In the genomic region with DNA sequence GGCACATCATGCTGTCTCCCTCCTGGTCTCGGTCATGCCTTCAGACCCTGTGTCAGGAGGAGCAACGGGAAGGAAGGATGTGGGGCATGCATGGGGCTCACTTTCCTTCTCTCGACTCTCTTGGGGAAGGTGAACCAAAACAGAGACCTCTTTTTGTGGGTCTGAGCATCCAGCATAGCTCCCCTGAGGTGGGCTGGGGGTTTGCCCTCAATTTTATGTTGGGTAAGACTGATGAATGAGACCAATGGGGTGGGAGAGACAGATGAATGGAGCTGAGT, we compare ENCODE assay signal across 9 cellular contexts. TPM values are rescaled to one million over a fixed set of nuclear protein-coding genes. Genes with fewer than 3 reads are reported as not detected.
A peak's percentile ranks its signal among the peaks of the same experiment; 100 is the strongest.
DNase-seq lines count a peak whose midpoint lies in the region; ATAC-seq, FAIRE-seq and TF ChIP-seq lines count a peak whose summit lies in the region.
"Had no signal": no experiment of that assay in that cellular context is flagged by ENCODE, and none has a peak within 500 bp of the region (broad histone marks: within the 10 kb centered on the region; RNA-seq: fewer than 3 reads in every experiment).

No MANE protein-coding gene starts in this region.

- H3K36me3 Mint-ChIP-seq in activated CD4-positive, alpha-beta T cell treated with anti-CD3 and anti-CD28 coated beads, Interleukin-2, amount 10 ng/mL, durations not matched to agents 7 days and 5 days (ENCODE audit: low read depth): peaks cover 30% of the 10 kb centered on the region

- H3K27ac Mint-ChIP-seq in activated CD4-positive, alpha-beta T cell treated with anti-CD3 and anti-CD28 coated beads, Interleukin-2, amount 10 ng/mL, durations not matched to agents 7 days and 5 days: peak overlapping the region; percentile 100

- H3K27me3 ChIP-seq in ascending aorta (no peaks in the 10 kb centered on the region), pancreas (no peaks in the 10 kb centered on the region), WERI-Rb-1 (ENCODE audit: insufficient read depth, low read depth, severe bottlenecking) (no peaks in the 10 kb centered on the region)

- H3K4me1 Mint-ChIP-seq in activated CD4-positive, alpha-beta T cell treated with anti-CD3 and anti-CD28 coated beads, Interleukin-2, amount 10 ng/mL, durations not matched to agents 7 days and 5 days: peaks cover 50% of the 10 kb centered on the region
- H3K4me1 Mint-ChIP-seq: nephron had no signal

- WGBS in pancreas, 2 donors: 53 to 58% methylated on average over 3 of the region's 3 CpGs

- intact Hi-C loops in ascending aorta (cut with DNase I): no loop called here
- intact Hi-C loops in pancreas (cut with DNase I): no loop called here

- H3K27ac ChIP-seq in ascending aorta: peak overlapping the region; percentile 54 to 68
- H3K27ac ChIP-seq in pancreas: peak overlapping the region in 3 of 4 donors; percentile 35 to 62 (median 51)
- no peak overlapping the region for H3K27ac ChIP-seq in WERI-Rb-1

- H3K36me3 ChIP-seq in ascending aorta (no peaks in the 10 kb centered on the region), pancreas (no peaks in the 10 kb centered on the region), WERI-Rb-1 (no peaks in the 10 kb centered on the region)

- no peaks in the 10 kb centered on the region for H3K27me3 Mint-ChIP-seq in activated CD4-positive, alpha-beta T cell treated with anti-CD3 and anti-CD28 coated beads, Interleukin-2, amount 10 ng/mL, durations not matched to agents 7 days and 5 days

- H3K9me3 Mint-ChIP-seq in activated CD4-positive, alpha-beta T cell treated with anti-CD3 and anti-CD28 coated beads, Interleukin-2, amount 10 ng/mL, durations not matched to agents 7 days and 5 days: no peaks in the 10 kb centered on the region
- H3K9me3 Mint-ChIP-seq: nephron had no signal

- no peak for TF ChIP-seq CTCF in ascending aorta (IDR thresholded peaks at IDR 0.05)
- TF ChIP-seq CTCF in pancreas (IDR thresholded peaks at IDR 0.05): no peak
- TF ChIP-seq CTCF in WERI-Rb-1 (IDR thresholded peaks at IDR 0.05; ENCODE audit: low read depth, low read length): no peak

- no peak for FAIRE-seq in pancreas (lab: Jason Lieb, UNC)

- H3K4me3 ChIP-seq in ascending aorta (peak overlapping the region in 1 of 2 donors; percentile 57), pancreas (peak overlapping the region in 2 of 4 donors; percentile 17 to 37), WERI-Rb-1 (ENCODE audit: low read depth, low read length) (no peak overlapping the region)

- peaks cover 0 to 4% of the 10 kb centered on the region in 2 donors for H3K4me1 ChIP-seq in ascending aorta
- no peaks in the 10 kb centered on the region for H3K4me1 ChIP-seq in pancreas

- no peak for DNase-seq in activated CD4-positive, alpha-beta T cell treated with anti-CD3 and anti-CD28 coated beads, Interleukin-2, amount 10 ng/mL, durations not matched to agents 7 days and 5 days
- DNase-seq in activated CD4-positive, alpha-beta T cell treated with anti-CD3 and anti-CD28 coated beads, Interleukin-2, amount 50 U/mL, for 1 hour: no peak
- DNase-seq in ascending aorta (ENCODE audit: low spot score in 2 of 2): no peak
- DNase-seq in pancreas: no peak
- no peak for DNase-seq in WERI-Rb-1
- no peak for DNase-seq in KG1 (lab: John Stamatoyannopoulos, UW)
- DNase-seq in NCI-H187 treated with DMSO at 0.1 percent for 48 hours (lab: John Stamatoyannopoulos, UW): no peak

- CTCF ChIA-PET in activated CD4-positive, alpha-beta T cell treated with anti-CD3 and anti-CD28 coated beads, Interleukin-2, amount 10 ng/mL, durations not matched to agents 7 days and 5 days (lab: Charles Lee): interaction anchor here (0.6 to 3.9 kb wide), 5 partner anchors 9 to 778 kb away, joined by 3 to 22 read pairs (median 6); no protein-coding TSS in a partner anchor

- ATAC-seq in HG03108 (IDR thresholded peaks at IDR 0.05; ENCODE audit: unreplicated experiment) (peak; percentile 15), pancreas (peak in 3 of 4 donors; percentile 6 to 17 (median 13))

- POLR2A ChIA-PET in activated CD4-positive, alpha-beta T cell treated with anti-CD3 and anti-CD28 coated beads, Interleukin-2, amount 10 ng/mL, durations not matched to agents 7 days and 5 days (lab: Charles Lee): interaction anchor here (0.6 to 1.1 kb wide), 2 partner anchors 47 to 71 kb away, joined by 3 to 4 read pairs; partner anchors contain the start of gene VTI1A

- H3K9me3 ChIP-seq in ascending aorta (no peaks in the 10 kb centered on the region), pancreas (no peaks in the 10 kb centered on the region), WERI-Rb-1 (ENCODE audit: severe bottlenecking) (no peaks in the 10 kb centered on the region)

- H3K4me3 Mint-ChIP-seq in activated CD4-positive, alpha-beta T cell treated with anti-CD3 and anti-CD28 coated beads, Interleukin-2, amount 10 ng/mL, durations not matched to agents 7 days and 5 days: peak overlapping the region; percentile 98
- H3K4me3 Mint-ChIP-seq: nephron had no signal

RNA-seq across cellular contexts. Expression of gene ACSL5, which starts 2.6 kb away (rescaled TPM):
- 10 to 100 TPM; 57.8 to 63.7 TPM for total RNA-seq in activated CD4-positive, alpha-beta T cell treated with anti-CD3 and anti-CD28 coated beads, Interleukin-2, amount 10 ng/mL, durations not matched to agents 7 days and 5 days
- 9.3 TPM for total RNA-seq in ascending aorta
- 1 to 10 TPM; 2.2 to 7.2 (median 3.7) TPM for total RNA-seq in pancreas
- 1 to 10 TPM; 2.4 to 5.7 TPM for polyA plus RNA-seq in pancreas
